Comparison of ENCODE assay signal across 14 cellular contexts in the genomic region with DNA sequence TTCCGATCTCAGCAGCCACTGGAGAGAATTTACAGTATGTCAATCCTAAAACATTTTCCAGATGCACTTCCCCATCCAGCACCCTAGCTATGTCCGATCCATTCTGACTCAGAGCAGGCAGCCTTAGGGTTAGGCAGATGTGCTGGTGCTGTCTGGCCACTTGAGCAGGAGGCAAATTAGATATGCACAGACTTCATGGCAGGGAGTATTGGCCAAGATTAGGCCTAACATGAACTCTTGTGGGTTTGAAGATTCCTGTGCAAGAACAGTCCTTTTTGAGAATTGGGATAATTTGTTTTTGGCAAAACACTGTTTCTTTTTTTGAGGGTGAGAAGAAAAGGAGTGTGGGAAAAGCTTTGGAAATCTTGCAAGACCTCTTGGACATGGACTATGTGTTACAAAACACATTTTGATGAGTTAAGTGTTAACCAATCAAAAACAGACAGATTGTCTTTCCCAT.
DNase-seq lines count a peak whose midpoint lies in the region; FAIRE-seq and TF ChIP-seq lines count a peak whose summit lies in the region.
"Had no signal": no experiment of that assay in that cellular context is flagged by ENCODE, and none has a peak within 500 bp of the region (broad histone marks: within the 10 kb centered on the region; RNA-seq: fewer than 3 reads in every experiment).

No MANE protein-coding gene starts in this region.

- no peak overlapping the region for H3K4me3 ChIP-seq in bronchial epithelial cell (ENCODE audit: low read depth, low read length)
- H3K4me3 ChIP-seq in testis = no peak overlapping the region
- H3K4me3 ChIP-seq: ovary had no signal

- no peak for TF ChIP-seq POLR2A in testis (IDR thresholded peaks at IDR 0.05)

- H3K27me3 ChIP-seq in bronchial epithelial cell (ENCODE audit: control insufficient read depth, insufficient read depth, low read length) (no peaks in the 10 kb centered on the region), testis (no peaks in the 10 kb centered on the region)
- H3K27me3 ChIP-seq: ovary had no signal

- WGBS in testis, 2 donors = 76 to 81% methylated on average over 2 of the region's 2 CpGs

- H3K4me1 ChIP-seq in testis = no peaks in the 10 kb centered on the region

- no peaks in the 10 kb centered on the region for H3K36me3 ChIP-seq in bronchial epithelial cell (ENCODE audit: control insufficient read depth, insufficient read depth, low read length)
- no peaks in the 10 kb centered on the region for H3K36me3 ChIP-seq in testis (ENCODE audit: low read depth, missing control alignments)
- H3K36me3 ChIP-seq: ovary had no signal

- DNase-seq in HCEC 1CT (peak; percentile 71), bronchial epithelial cell (ENCODE audit: low read depth) (no peak), hepatic stellate cell (ENCODE audit: low spot score) (peak; percentile 49), stromal cell of bone marrow (ENCODE audit: low read depth) (peak; percentile 72), NCI-H69 (lab: John Stamatoyannopoulos, UW) (no peak), testis (no peak), NCI-H187 (lab: John Stamatoyannopoulos, UW) (no peak)
- DNase-seq: activated CD4-positive, alpha-beta T cell treated with anti-CD3 and anti-CD28 coated beads, Interleukin-2, amount 10 ng/mL, durations not matched to agents 7 days and 5 days; activated T-cell treated with anti-CD3 and anti-CD28 coated beads, Interleukin-2, amount 50 U/mL, for 1 hour; CD8-positive, alpha-beta T cell; cerebellar nuclear complex; ovary; stimulated activated CD4-positive, alpha-beta T cell treated with anti-CD3 and anti-CD28 coated beads, Interleukin-15, amount 100 ng/mL, for 24 hours; T1000 had no signal

- intact Hi-C loops in testis (cut with DNase I; ENCODE audit: low total_unique reads) = no loop called here

- peak; percentile 36 for FAIRE-seq in bronchial epithelial cell (lab: Jason Lieb, UNC)

- no peak overlapping the region for H3K27ac ChIP-seq in testis
- H3K27ac ChIP-seq: ovary had no signal

- TF ChIP-seq CTCF in bronchial epithelial cell (IDR thresholded peaks at IDR 0.05; ENCODE audit: insufficient read depth, low read length, severe bottlenecking) = no peak
- no peak for TF ChIP-seq CTCF in testis (IDR thresholded peaks at IDR 0.05)

- no peaks in the 10 kb centered on the region for H3K9me3 ChIP-seq in testis
- H3K9me3 ChIP-seq: ovary had no signal

Comparison
In these comparisons a context has a peak if more than half of its experiments do, and no peak if none do; other contexts are left out.
1. DNase-seq: peak in HCEC 1CT (single experiment), hepatic stellate cell (single experiment) and stromal cell of bone marrow (single experiment); none in bronchial epithelial cell (single experiment), NCI-H69 (single experiment), testis (single experiment) and NCI-H187 (0 of 2).